ENCODE assay signal across 23 cellular contexts in the genomic region with DNA sequence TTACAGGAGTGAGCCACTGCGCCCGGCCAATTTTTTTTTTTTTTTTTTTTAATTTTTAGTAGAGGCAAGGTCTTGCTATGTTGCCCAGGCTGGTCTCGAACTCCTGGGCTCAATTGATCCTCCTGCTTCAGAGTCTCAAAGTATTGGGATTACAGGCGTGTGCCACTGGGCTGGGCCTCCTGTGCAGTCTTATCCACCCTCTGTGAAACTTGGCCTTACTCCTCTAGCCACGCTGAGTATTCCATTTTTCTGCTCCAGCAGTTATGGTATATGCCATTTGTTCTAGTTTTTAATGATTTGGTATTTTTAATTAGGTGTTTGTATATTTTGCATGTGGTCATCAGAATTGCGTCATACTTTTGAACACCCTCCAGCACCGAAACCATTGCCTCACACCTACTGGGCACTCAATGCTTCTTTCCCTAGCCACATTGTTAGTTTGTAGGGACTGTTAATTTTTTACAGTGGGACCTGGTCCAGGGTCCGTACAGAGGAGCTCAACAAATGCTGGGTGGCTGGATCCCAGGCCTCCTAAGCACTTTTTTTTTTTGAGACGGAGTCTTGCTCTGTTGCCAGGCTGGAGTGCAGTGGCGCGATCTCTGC. TPM values are rescaled to one million over a fixed set of nuclear protein-coding genes. Genes with fewer than 3 reads are reported as not detected.
DNase-seq lines count a peak whose midpoint lies in the region; ATAC-seq, FAIRE-seq and TF ChIP-seq lines count a peak whose summit lies in the region.
"Had no signal": no experiment of that assay in that cellular context is flagged by ENCODE, and none has a peak within 500 bp of the region (broad histone marks: within the 10 kb centered on the region; RNA-seq: fewer than 3 reads in every experiment).

No MANE protein-coding gene starts in this region.

- no peak for TF ChIP-seq RAD21 in K562 (CRISPR knock-in tag; conservative IDR thresholded peaks at IDR 0.05 in 1 of 2, IDR thresholded peaks at IDR 0.05 in 1 of 2)

- H3K4me1 Mint-ChIP-seq in MCF 10A (ENCODE audit: insufficient read depth, unreplicated experiment) (no peaks in the 10 kb centered on the region), chondrocyte (ENCODE audit: low read depth) (no peaks in the 10 kb centered on the region)
- H3K4me1 Mint-ChIP-seq in activated T-helper 17 cell treated with anti-CD3 and anti-CD28 coated beads, Interleukin-2, amount 50 U/mL, for 72 hours = no peaks in the 10 kb centered on the region

- H3K27ac ChIP-seq in mammary epithelial cell (ENCODE audit: insufficient read depth, low read depth, low read length) = no peak overlapping the region
- H3K27ac ChIP-seq in K562 (ENCODE audit: extremely low read depth, low read depth, low read length) = no peak overlapping the region
- H3K27ac ChIP-seq in ascending aorta = no peak overlapping the region
- H3K27ac ChIP-seq: BLaER1 had no signal

- H4K20me1 ChIP-seq in mammary epithelial cell (ENCODE audit: insufficient read depth, low read length) = no peaks in the 10 kb centered on the region
- H4K20me1 ChIP-seq in K562 (replicated peaks; ENCODE audit: control insufficient read depth, insufficient read depth, low read length) = no peaks in the 10 kb centered on the region

- TF ChIP-seq EP300 in K562 (IDR thresholded peaks at IDR 0.05; ENCODE audit: low read length) = no peak

- H3K9me1 ChIP-seq in K562 (ENCODE audit: control insufficient read depth, insufficient read depth, low read length) = no peaks in the 10 kb centered on the region

- intact Hi-C loops in MCF 10A (cut with micrococcal nuclease) = no loop called here
- intact Hi-C loops in mammary epithelial cell (cut with micrococcal nuclease) = no loop called here
- intact Hi-C loops in K562 (cut with micrococcal nuclease) = no loop called here
- intact Hi-C loops in sciatic nerve (cut with DNase I) = no loop called here
- intact Hi-C loops in ascending aorta (cut with DNase I) = loop anchor here (10.0 kb wide), 1 partner anchor 213 kb away; the partner anchor contains the start of gene PNMA1

- no peak for ATAC-seq in K562
- peak; percentile 88 for ATAC-seq in left lobe of liver
- no peak for ATAC-seq in sciatic nerve
- ATAC-seq in activated T-helper 17 cell treated with anti-CD3 and anti-CD28 coated beads, Interleukin-2, amount 50 U/mL, for 72 hours (replicated peaks) = no peak

- H3K9me3 ChIP-seq in mammary epithelial cell (replicated peaks; ENCODE audit: insufficient read depth, low read length) (no peaks in the 10 kb centered on the region), K562 (replicated peaks; ENCODE audit: control insufficient read depth, insufficient read depth, low read depth, low read length) (no peaks in the 10 kb centered on the region), ascending aorta (no peaks in the 10 kb centered on the region)
- H3K9me3 ChIP-seq: BLaER1 had no signal

- H3K4me3 Mint-ChIP-seq in MCF 10A (ENCODE audit: unreplicated experiment) (no peak overlapping the region), chondrocyte (ENCODE audit: unreplicated experiment) (no peak overlapping the region)
- no peak overlapping the region for H3K4me3 Mint-ChIP-seq in activated T-helper 17 cell treated with anti-CD3 and anti-CD28 coated beads, Interleukin-2, amount 50 U/mL, for 72 hours
- H3K4me3 Mint-ChIP-seq: CD4-positive, alpha-beta memory T cell; IgD-negative memory B cell had no signal

- H3K4me3 ChIP-seq in mammary epithelial cell (replicated peaks in 1 of 3; ENCODE audit: insufficient read depth in 1 of 3, low read depth in 2 of 3, low read length in 3 of 3) (no peak overlapping the region), K562 (no peak overlapping the region), ascending aorta (no peak overlapping the region)
- H3K4me3 ChIP-seq: BLaER1 had no signal

- H3K4me1 ChIP-seq in mammary epithelial cell (ENCODE audit: insufficient read depth, low read length) (no peaks in the 10 kb centered on the region), K562 (replicated peaks in 1 of 2; ENCODE audit: control insufficient read depth in 2 of 2, insufficient read depth in 2 of 2, low read length in 2 of 2) (no peaks in the 10 kb centered on the region), ascending aorta (no peaks in the 10 kb centered on the region)
- H3K4me1 ChIP-seq: BLaER1 had no signal

- 93% methylated on average over 11 of the region's 11 CpGs for WGBS in mammary epithelial cell (ENCODE audit: low coverage, missing lambda C conversion rate)
- WGBS in K562 (ENCODE audit: insufficient coverage, low coverage, missing lambda C conversion rate) = 78% methylated on average over 6 of the region's 11 CpGs

- H3K79me2 ChIP-seq in mammary epithelial cell (ENCODE audit: insufficient read depth, low read length) (no peaks in the 10 kb centered on the region), K562 (ENCODE audit: control insufficient read depth, insufficient read depth, low read length) (no peaks in the 10 kb centered on the region)

- no peak for TF ChIP-seq POLR2A in K562 (conservative IDR thresholded peaks at IDR 0.05)

- H3K4me2 ChIP-seq in mammary epithelial cell (ENCODE audit: insufficient read depth, low read depth, low read length) (no peak overlapping the region), K562 (ENCODE audit: insufficient read depth, low read length) (no peak overlapping the region)
- H3K4me2 ChIP-seq: BLaER1 had no signal

- in situ Hi-C loops in mammary epithelial cell (cut with MboI; ENCODE audit: low sequenced_read_pairs in 2 of 2) (no loop called here), K562 (cut with MboI) (no loop called here)

- FAIRE-seq in K562 (lab: Jason Lieb, UNC) = no peak
- FAIRE-seq: D721Med, H54 had no signal

- H3K27ac Mint-ChIP-seq in MCF 10A (ENCODE audit: low read depth, unreplicated experiment) (no peak overlapping the region), chondrocyte (ENCODE audit: unreplicated experiment) (no peak overlapping the region)
- no peak overlapping the region for H3K27ac Mint-ChIP-seq in activated T-helper 17 cell treated with anti-CD3 and anti-CD28 coated beads, Interleukin-2, amount 50 U/mL, for 72 hours

- POLR2A ChIA-PET in MCF 10A (lab: Yijun Ruan, JAX) = interaction anchor here (1.3 kb wide), 1 partner anchor 11 kb away, joined by 4 read pairs; the partner anchor contains the start of gene RIOX1
- POLR2A ChIA-PET in K562 (lab: Yijun Ruan, JAX) = interaction anchor here (0.5 kb wide), 1 partner anchor 626 kb away, joined by 4 read pairs; no protein-coding TSS in a partner anchor

- dilution Hi-C loops in mammary epithelial cell (cut with HindIII; ENCODE audit: low sequenced_read_pairs) = no loop called here

- no peaks in the 10 kb centered on the region for H3K27me3 ChIP-seq in mammary epithelial cell (ENCODE audit: insufficient read depth, low read length)
- H3K27me3 ChIP-seq in K562 (ENCODE audit: control insufficient read depth in 2 of 2, insufficient read depth in 2 of 2, low read length in 2 of 2) = no peaks in the 10 kb centered on the region
- no peaks in the 10 kb centered on the region for H3K27me3 ChIP-seq in ascending aorta
- H3K27me3 ChIP-seq: BLaER1 had no signal

- CTCF ChIA-PET in MCF 10A (lab: Yijun Ruan, JAX) (interaction anchor here (0.6 to 1.3 kb wide), 5 partner anchors 45 to 1071 kb away, joined by 3 to 4 read pairs (median 3); partner anchors contain the start of gene ZFYVE1), mammary epithelial cell (lab: Charles Lee; ENCODE audit: low non-redundant PET) (no interaction called here), K562 (lab: Yijun Ruan, JAX; ENCODE audit: low intra/inter-chr PET ratio) (no interaction called here)

- H3K27me3 Mint-ChIP-seq in MCF 10A (ENCODE audit: insufficient read depth, unreplicated experiment) = no peaks in the 10 kb centered on the region
- no peaks in the 10 kb centered on the region for H3K27me3 Mint-ChIP-seq in activated T-helper 17 cell treated with anti-CD3 and anti-CD28 coated beads, Interleukin-2, amount 50 U/mL, for 72 hours
- no peaks in the 10 kb centered on the region for H3K27me3 Mint-ChIP-seq in chondrocyte (ENCODE audit: low read depth)
- H3K27me3 Mint-ChIP-seq: CD4-positive, alpha-beta memory T cell; IgD-negative memory B cell had no signal

- H3K9ac ChIP-seq in mammary epithelial cell (ENCODE audit: insufficient read depth, low read length) (no peak overlapping the region), K562 (ENCODE audit: insufficient read depth in 1 of 2, low read depth in 2 of 2, low read length in 2 of 2) (no peak overlapping the region)
- H3K9ac ChIP-seq: BLaER1 had no signal

- H3K36me3 ChIP-seq in mammary epithelial cell (ENCODE audit: insufficient read depth, low read length) = peaks cover 3% of the 10 kb centered on the region
- H3K36me3 ChIP-seq in K562 (ENCODE audit: control insufficient read depth, insufficient read depth, low read length) = no peaks in the 10 kb centered on the region
- peaks cover 5 to 24% of the 10 kb centered on the region in 2 donors for H3K36me3 ChIP-seq in ascending aorta

- DNase-seq in MCF 10A (ENCODE audit: unreplicated experiment) (peak; percentile 58), mammary epithelial cell (no peak), K562 (ENCODE audit: extremely low read depth in 1 of 4, low spot score in 3 of 4) (no peak), left lobe of liver (ENCODE audit: low spot score) (peak; percentile 60), sciatic nerve (ENCODE audit: low spot score) (no peak), ascending aorta (ENCODE audit: low spot score in 2 of 2) (no peak), chondrocyte (ENCODE audit: low spot score) (no peak)
- DNase-seq: CD4-positive, alpha-beta memory T cell; MV-4-11; NCI-H1417 treated with DMSO at 0.1 percent for 48 hours; NCI-H187 treated with DMSO at 0.1 percent for 48 hours; NCI-H2227 treated with DMSO at 0.1 percent for 48 hours; NCI-H524; NCI-H82; OCI-M1; Right ventricle myocardium superior had no signal

- H3K36me3 Mint-ChIP-seq in MCF 10A (ENCODE audit: insufficient read depth, unreplicated experiment) (peaks cover 20% of the 10 kb centered on the region), chondrocyte (ENCODE audit: low read depth) (peaks cover 2% of the 10 kb centered on the region)
- peaks cover 32% of the 10 kb centered on the region for H3K36me3 Mint-ChIP-seq in activated T-helper 17 cell treated with anti-CD3 and anti-CD28 coated beads, Interleukin-2, amount 50 U/mL, for 72 hours (ENCODE audit: low read depth)

- no peak for TF ChIP-seq CTCF in MCF 10A (IDR thresholded peaks at IDR 0.05; ENCODE audit: unreplicated experiment)
- no peak for TF ChIP-seq CTCF in mammary epithelial cell (conservative IDR thresholded peaks at IDR 0.05 in 1 of 2, IDR thresholded peaks at IDR 0.05 in 1 of 2; ENCODE audit: extremely low read depth in 1 of 2, insufficient read depth in 1 of 2, low read depth in 1 of 2, low read length in 2 of 2)
- no peak for TF ChIP-seq CTCF in K562 (IDR thresholded peaks at IDR 0.05 in 2 of 3, conservative IDR thresholded peaks at IDR 0.05 in 1 of 3; ENCODE audit: insufficient read depth in 2 of 3, low read depth in 1 of 3, low read length in 3 of 3)
- TF ChIP-seq CTCF in ascending aorta (IDR thresholded peaks at IDR 0.05) = no peak
- TF ChIP-seq CTCF in chondrocyte (IDR thresholded peaks at IDR 0.05) = no peak

- BruUV-seq in MCF 10A (replicated peaks; lab: Mats Ljungman, UMichigan) (no TSS peak), mammary epithelial cell (replicated peaks; lab: Mats Ljungman, UMichigan) (no TSS peak), K562 (replicated peaks; lab: Mats Ljungman, UMichigan) (no TSS peak)

- H3K9me3 Mint-ChIP-seq in MCF 10A (ENCODE audit: unreplicated experiment) (no peaks in the 10 kb centered on the region), chondrocyte (ENCODE audit: low read depth) (no peaks in the 10 kb centered on the region)
- no peaks in the 10 kb centered on the region for H3K9me3 Mint-ChIP-seq in activated T-helper 17 cell treated with anti-CD3 and anti-CD28 coated beads, Interleukin-2, amount 50 U/mL, for 72 hours
- H3K9me3 Mint-ChIP-seq: IgD-negative memory B cell had no signal

- H2AFZ ChIP-seq in mammary epithelial cell (ENCODE audit: low read depth, low read length) (no peak overlapping the region), K562 (ENCODE audit: low read depth, low read length) (no peak overlapping the region)

RNA-seq across cellular contexts. Expression of gene RIOX1, which starts 11.4 kb away (rescaled TPM):
- total RNA-seq in MCF 10A (2022) = 12.3 and 12.4 TPM in 2 replicates
- 10 to 100 TPM; 14.8 to 26.3 TPM for total RNA-seq in mammary epithelial cell
- polyA plus RNA-seq in mammary epithelial cell = 15.8 TPM
- 12.0 TPM for polyA minus RNA-seq in mammary epithelial cell
- total RNA-seq in K562 (2011; cell fraction: chromatin; rRNA removed; ENCODE audit: low replicate concordance) = 6.8 and 12.9 TPM in 2 replicates
- 14.5 and 16.8 TPM in 2 replicates for total RNA-seq in K562 (2011; cell fraction: nucleolus; rRNA removed)
- total RNA-seq in K562 (2011; cell fraction: nucleoplasm; rRNA removed) = 6.6 and 10.8 TPM in 2 replicates
- 17.6 and 18.0 TPM in 2 replicates for total RNA-seq in K562 (2014; rRNA removed)
- total RNA-seq in K562 (2014; rRNA removed; fragmentation: Illumina TruSeq; extraction: Trizol) = 7.8 and 9.2 TPM in 2 replicates
- total RNA-seq in K562 (2015; rRNA removed; fragmentation: Illumina TruSeq; extraction: Trizol) = 11.5 and 12.7 TPM in 2 replicates
- total RNA-seq in K562 (2021) = 14.3 and 15.7 TPM in 2 replicates
- polyA plus RNA-seq in K562 (2011; rRNA removed) = 4.6 and 5.8 TPM in 2 replicates
- polyA plus RNA-seq in K562 (2011; cell fraction: cytosol; rRNA removed) = 5.6 and 18.2 TPM in 2 replicates
- 4.1 and 6.5 TPM in 2 replicates for polyA plus RNA-seq in K562 (2011; cell fraction: nucleus; rRNA removed)
- polyA plus RNA-seq in K562 (2012) = 5.3 and 9.7 TPM in 2 replicates
- polyA plus RNA-seq in K562 (2014; fragmentation: Illumina TruSeq; extraction: Trizol) = 8.0 and 8.2 TPM in 2 replicates
- polyA plus RNA-seq in K562 (2014; fragmentation: Nextera tagmentation; extraction: Ambion mirVana) = 1 to 10 TPM; 1.9 to 2.6 TPM
- 12.4 and 13.8 TPM in 2 replicates for polyA plus RNA-seq in K562 (2014; rRNA removed)
- 5.7 and 7.6 TPM in 2 replicates for polyA minus RNA-seq in K562 (2011; rRNA and poly(A)+ RNA removed)
- 8.2 and 10.1 TPM in 2 replicates for polyA minus RNA-seq in K562 (2011; cell fraction: cytosol; rRNA and poly(A)+ RNA removed)
- 7.8 and 10.0 TPM in 2 replicates for polyA minus RNA-seq in K562 (2011; cell fraction: nucleus; rRNA and poly(A)+ RNA removed)
- 5.0 TPM for total RNA-seq in left lobe of liver
- total RNA-seq in sciatic nerve = 12.7 TPM
- total RNA-seq in ascending aorta = 9.5 TPM
- total RNA-seq in activated T-helper 17 cell treated with anti-CD3 and anti-CD28 coated beads, Interleukin-2, amount 50 U/mL, for 72 hours = 10 to 100 TPM in 1 of 2 donors, 1 to 10 TPM in 1; 9.2 to 23.3 TPM
- total RNA-seq in chondrocyte = 12.4 to 13.1 TPM (median 12.9 TPM) in 3 replicates

RNA-seq across cellular contexts. Expression of gene ACOT1, which starts 34.8 kb away (rescaled TPM):
- total RNA-seq in MCF 10A (2022) = 2.1 and 2.8 TPM in 2 replicates
- total RNA-seq in mammary epithelial cell = 10 to 100 TPM in 1 of 2 donors, 1 to 10 TPM in 1; 3.4 to 17.0 TPM
- polyA plus RNA-seq in mammary epithelial cell = 10.9 TPM
- polyA minus RNA-seq in mammary epithelial cell = 3.8 TPM
- total RNA-seq in K562 (2011; cell fraction: chromatin; rRNA removed; ENCODE audit: low replicate concordance) = not detected in 2 replicates
- total RNA-seq in K562 (2011; cell fraction: nucleolus; rRNA removed) = not detected in 2 replicates
- total RNA-seq in K562 (2011; cell fraction: nucleoplasm; rRNA removed) = not detected in 2 replicates
- not detected in 2 replicates for total RNA-seq in K562 (2014; rRNA removed)
- not detected in 2 replicates for total RNA-seq in K562 (2014; rRNA removed; fragmentation: Illumina TruSeq; extraction: Trizol)
- total RNA-seq in K562 (2015; rRNA removed; fragmentation: Illumina TruSeq; extraction: Trizol) = not detected in 2 replicates
- total RNA-seq in K562 (2021) = not detected in 2 replicates
- polyA plus RNA-seq in K562 (2011; rRNA removed) = not detected in 2 replicates
- not detected in 2 replicates for polyA plus RNA-seq in K562 (2011; cell fraction: cytosol; rRNA removed)
- not detected in 2 replicates for polyA plus RNA-seq in K562 (2011; cell fraction: nucleus; rRNA removed)
- not detected in 2 replicates for polyA plus RNA-seq in K562 (2012)
- not detected in 2 replicates for polyA plus RNA-seq in K562 (2014; fragmentation: Illumina TruSeq; extraction: Trizol)
- polyA plus RNA-seq in K562 (2014; fragmentation: Nextera tagmentation; extraction: Ambion mirVana) = under 1 TPM in 1 of 2 experiments, not detected in 1; 0.07 TPM
- polyA plus RNA-seq in K562 (2014; rRNA removed) = not detected in 2 replicates
- not detected in 2 replicates for polyA minus RNA-seq in K562 (2011; rRNA and poly(A)+ RNA removed)
- not detected in 2 replicates for polyA minus RNA-seq in K562 (2011; cell fraction: cytosol; rRNA and poly(A)+ RNA removed)
- polyA minus RNA-seq in K562 (2011; cell fraction: nucleus; rRNA and poly(A)+ RNA removed) = not detected in 2 replicates
- 31.9 TPM for total RNA-seq in left lobe of liver
- 3.8 TPM for total RNA-seq in sciatic nerve
- 8.7 TPM for total RNA-seq in ascending aorta
- total RNA-seq in activated T-helper 17 cell treated with anti-CD3 and anti-CD28 coated beads, Interleukin-2, amount 50 U/mL, for 72 hours = 1 to 10 TPM; 1.3 to 3.6 TPM
- 12.0 to 15.7 TPM (median 14.8 TPM) in 3 replicates for total RNA-seq in chondrocyte
- total RNA-seq: HT1080 had no signal

RNA-seq across cellular contexts. Expression of gene NUMB, which starts 43.8 kb away (rescaled TPM):
- total RNA-seq in MCF 10A (2022) (81.5 and 88.5 TPM in 2 replicates), mammary epithelial cell (100 to 1,000 TPM in 1 of 2 donors, 10 to 100 TPM in 1; 57.2 to 104 TPM), K562 (2014; rRNA removed) (16.8 and 17.8 TPM in 2 replicates), K562 (2014; rRNA removed; fragmentation: Illumina TruSeq; extraction: Trizol) (18.1 TPM in 2 replicates), K562 (2015; rRNA removed; fragmentation: Illumina TruSeq; extraction: Trizol) (13.5 and 17.9 TPM in 2 replicates), K562 (2021) (38.3 and 39.4 TPM in 2 replicates), left lobe of liver (41.9 TPM), sciatic nerve (119 TPM), ascending aorta (20.1 TPM), chondrocyte (59.2 to 60.9 TPM (median 60.7 TPM) in 3 replicates)
- polyA plus RNA-seq in mammary epithelial cell (89.1 TPM), K562 (2011; rRNA removed) (54.0 and 65.1 TPM in 2 replicates), K562 (2014; fragmentation: Illumina TruSeq; extraction: Trizol) (44.2 and 48.6 TPM in 2 replicates), K562 (2014; fragmentation: Nextera tagmentation; extraction: Ambion mirVana) (10 to 100 TPM; 23.5 to 47.8 TPM), K562 (2014; rRNA removed) (31.5 and 32.3 TPM in 2 replicates)
- 125 TPM for polyA minus RNA-seq in mammary epithelial cell
- total RNA-seq in K562 (2011; cell fraction: chromatin; rRNA removed; ENCODE audit: low replicate concordance) = 92.6 and 162 TPM in 2 replicates
- 62.4 and 76.5 TPM in 2 replicates for total RNA-seq in K562 (2011; cell fraction: nucleolus; rRNA removed)
- total RNA-seq in K562 (2011; cell fraction: nucleoplasm; rRNA removed) = 94.4 and 145 TPM in 2 replicates
- polyA plus RNA-seq in K562 (2011; cell fraction: cytosol; rRNA removed) = 66.1 and 80.6 TPM in 2 replicates
- 95.4 and 136 TPM in 2 replicates for polyA plus RNA-seq in K562 (2011; cell fraction: nucleus; rRNA removed)
- 33.4 and 35.1 TPM in 2 replicates for polyA plus RNA-seq in K562 (2012)
- polyA minus RNA-seq in K562 (2011; rRNA and poly(A)+ RNA removed) = 101 and 113 TPM in 2 replicates
- polyA minus RNA-seq in K562 (2011; cell fraction: cytosol; rRNA and poly(A)+ RNA removed) = 32.8 and 40.6 TPM in 2 replicates
- 46.2 and 65.6 TPM in 2 replicates for polyA minus RNA-seq in K562 (2011; cell fraction: nucleus; rRNA and poly(A)+ RNA removed)
- total RNA-seq in activated T-helper 17 cell treated with anti-CD3 and anti-CD28 coated beads, Interleukin-2, amount 50 U/mL, for 72 hours = 10 to 100 TPM; 45.1 to 55.0 TPM

RNA-seq across cellular contexts. Expression of gene HEATR4, which starts 56.6 kb away (rescaled TPM):
- total RNA-seq in MCF 10A (2022) (0.37 and 1.8 TPM in 2 replicates), mammary epithelial cell (1 to 10 TPM in 1 of 2 donors, under 1 TPM in 1; 0.89 to 2.2 TPM), K562 (2014; rRNA removed) (not detected in 2 replicates), K562 (2014; rRNA removed; fragmentation: Illumina TruSeq; extraction: Trizol) (not detected in 2 replicates), K562 (2015; rRNA removed; fragmentation: Illumina TruSeq; extraction: Trizol) (not detected in 2 replicates), K562 (2021) (not detected in 2 replicates), left lobe of liver (3.2 TPM), sciatic nerve (0.94 TPM), ascending aorta (not detected), chondrocyte (0.27 TPM in 1 of 3 replicates, not detected in the others)
- polyA plus RNA-seq in mammary epithelial cell (0.42 TPM), K562 (2011; rRNA removed) (not detected in 2 replicates), K562 (2014; fragmentation: Illumina TruSeq; extraction: Trizol) (not detected in 2 replicates), K562 (2014; fragmentation: Nextera tagmentation; extraction: Ambion mirVana) (not detected), K562 (2014; rRNA removed) (not detected in 2 replicates)
- not detected for polyA minus RNA-seq in mammary epithelial cell
- total RNA-seq in K562 (2011; cell fraction: chromatin; rRNA removed; ENCODE audit: low replicate concordance) = not detected in 2 replicates
- not detected in 2 replicates for total RNA-seq in K562 (2011; cell fraction: nucleolus; rRNA removed)
- not detected in 2 replicates for total RNA-seq in K562 (2011; cell fraction: nucleoplasm; rRNA removed)
- polyA plus RNA-seq in K562 (2011; cell fraction: cytosol; rRNA removed) = not detected in 2 replicates
- polyA plus RNA-seq in K562 (2011; cell fraction: nucleus; rRNA removed) = not detected in 2 replicates
- polyA plus RNA-seq in K562 (2012) = 0.07 and 0.08 TPM in 2 replicates
- not detected in 2 replicates for polyA minus RNA-seq in K562 (2011; rRNA and poly(A)+ RNA removed)
- polyA minus RNA-seq in K562 (2011; cell fraction: cytosol; rRNA and poly(A)+ RNA removed) = not detected in 2 replicates
- not detected in 2 replicates for polyA minus RNA-seq in K562 (2011; cell fraction: nucleus; rRNA and poly(A)+ RNA removed)
- total RNA-seq in activated T-helper 17 cell treated with anti-CD3 and anti-CD28 coated beads, Interleukin-2, amount 50 U/mL, for 72 hours = not detected
- total RNA-seq: A172, HT1080 had no signal

Comparison
In these comparisons a context has a peak if more than half of its experiments do, and no peak if none do; other contexts are left out.
1. DNase-seq: peak in MCF 10A (single experiment) and left lobe of liver (single experiment); none in mammary epithelial cell (single experiment), K562 (0 of 4), sciatic nerve (single experiment), ascending aorta (0 of 2) and chondrocyte (single experiment).